In the genomic region with DNA sequence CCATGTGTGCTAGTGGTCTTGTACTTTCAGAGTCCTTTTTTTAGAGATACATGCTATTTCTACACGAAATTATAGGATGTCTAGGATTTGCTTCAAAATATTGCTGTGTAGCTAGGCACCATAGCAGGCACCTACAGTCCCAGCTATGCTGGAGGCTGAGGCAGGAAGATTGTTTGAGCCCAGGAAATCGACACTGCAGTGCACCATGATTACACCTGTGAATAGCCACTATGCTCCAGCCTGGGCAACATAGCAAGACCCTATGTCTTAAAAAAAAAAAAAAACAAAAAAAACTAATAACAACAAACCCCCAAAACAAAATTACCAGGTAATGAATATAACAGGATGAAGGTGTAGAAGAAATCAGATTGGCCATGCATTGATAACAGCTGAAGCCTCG, we compare ENCODE assay signal across 25 cellular contexts.
"Had no signal": no experiment of that assay in that cellular context is flagged by ENCODE, and none has a peak within 500 bp of the region (broad histone marks: within the 10 kb centered on the region; RNA-seq: fewer than 3 reads in every experiment).

No MANE protein-coding gene starts in this region.

- H3K27ac ChIP-seq: hepatocyte, left ventricle myocardium inferior, neutrophil, pancreas, psoas muscle, testis, vagina had no signal

- ATAC-seq: esophagus mucosa; pancreas; psoas muscle; right cardiac atrium; stimulated activated naive B cell treated with anti-CD40 and anti-IgM and Interleukin-4, amounts not matched to agents 10 μg/mL and 1 μg/mL and 100 μg/mL, for 72 hours had no signal

- FAIRE-seq: frontal cortex, pancreas had no signal

- H3K4me1 ChIP-seq: pancreas, psoas muscle, testis, vagina had no signal

- H3K4me3 ChIP-seq: hepatocyte, left ventricle myocardium inferior, pancreas, psoas muscle, skin epidermis, testis, vagina had no signal

- H3K36me3 Mint-ChIP-seq: brain, mesothelial cell of epicardium had no signal

- H3K4me3 Mint-ChIP-seq: activated naive CD4-positive, alpha-beta T cell treated with anti-CD3 and anti-CD28 coated beads, Interleukin-2, amount 50 U/mL, for 24 hours; brain; mesothelial cell of epicardium; nephron; stimulated activated naive B cell treated with anti-CD40 and anti-IgM and Interleukin-4, amounts not matched to agents 10 μg/mL and 1 μg/mL and 100 μg/mL, for 72 hours; T-helper 2 cell treated with Interferon-gamma antibody and Interleukin-4, amounts not matched to agents 5 μg/mL and 100 μg/mL, for 36 hours; type B pancreatic cell had no signal

- H3K27me3 ChIP-seq: hepatocyte, neutrophil, pancreas, testis, vagina had no signal

- H3K4me1 Mint-ChIP-seq: brain had no signal

- H3K27me3 Mint-ChIP-seq: activated naive CD4-positive, alpha-beta T cell treated with anti-CD3 and anti-CD28 coated beads, Interleukin-2, amount 50 U/mL, for 24 hours; stimulated activated naive B cell treated with anti-CD40 and anti-IgM and Interleukin-4, amounts not matched to agents 10 μg/mL and 1 μg/mL and 100 μg/mL, for 72 hours; type B pancreatic cell had no signal

- H3K9me3 Mint-ChIP-seq: activated naive CD4-positive, alpha-beta T cell treated with anti-CD3 and anti-CD28 coated beads, Interleukin-2, amount 50 U/mL, for 24 hours; mesothelial cell of epicardium; nephron; stimulated activated naive B cell treated with anti-CD40 and anti-IgM and Interleukin-4, amounts not matched to agents 10 μg/mL and 1 μg/mL and 100 μg/mL, for 72 hours; T-helper 2 cell treated with Interferon-gamma antibody and Interleukin-4, amounts not matched to agents 5 μg/mL and 100 μg/mL, for 36 hours; type B pancreatic cell had no signal

- H3K36me3 ChIP-seq: left ventricle myocardium inferior, neutrophil, pancreas, vagina had no signal

- DNase-seq: activated CD8-positive, alpha-beta memory T cell treated with anti-CD3 and anti-CD28 coated beads for 24 hours; activated CD8-positive, alpha-beta memory T cell treated with anti-CD3 and anti-CD28 coated beads, Interleukin-2, amount 50 U/mL, for 48 hours; activated gamma-delta T cell treated with Interleukin-2 at 50 U/mL for 16 hours; anterior cingulate cortex; effector CD8-positive, alpha-beta T cell; glutamatergic neuron; left ventricle myocardium inferior; pancreas; psoas muscle; right cardiac atrium; stimulated activated CD4-positive, alpha-beta T cell treated with anti-CD3 and anti-CD28 coated beads, Interleukin-2, amount 100 ng/mL, for 24 hours; stimulated activated naive B cell treated with anti-CD40 and anti-IgM and Interleukin-4, amounts not matched to agents 10 μg/mL and 1 μg/mL and 100 μg/mL, for 72 hours; testis had no signal

- H3K27ac Mint-ChIP-seq: brain; nephron; stimulated activated naive B cell treated with anti-CD40 and anti-IgM and Interleukin-4, amounts not matched to agents 10 μg/mL and 1 μg/mL and 100 μg/mL, for 72 hours; T-helper 2 cell treated with Interferon-gamma antibody and Interleukin-4, amounts not matched to agents 5 μg/mL and 100 μg/mL, for 36 hours had no signal

- H3K9me3 ChIP-seq: left ventricle myocardium inferior, neutrophil, pancreas, psoas muscle, testis, vagina had no signal
